ENCODE assay signal across 16 cellular contexts in genomic region chr20:13173201-13173600, GRCh38. TPM values are rescaled to one million over a fixed set of nuclear protein-coding genes. Genes with fewer than 3 reads are reported as not detected.
DNase-seq lines count a peak whose midpoint lies in the region; FAIRE-seq and TF ChIP-seq lines count a peak whose summit lies in the region.
"Had no signal": no experiment of that assay in that cellular context is flagged by ENCODE, and none has a peak within 500 bp of the region (broad histone marks: within the 10 kb centered on the region; RNA-seq: fewer than 3 reads in every experiment).

No MANE protein-coding gene starts in this region.

- no peak overlapping the region for H3K23ac ChIP-seq in trophoblast cell (ENCODE audit: low read length)

- no peak overlapping the region for H3K18ac ChIP-seq in trophoblast cell (ENCODE audit: low read length)

- peaks cover 0 to 3% of the 10 kb centered on the region in 2 experiments for H3K4me1 ChIP-seq in trophoblast cell (ENCODE audit: control insufficient read depth in 1 of 2, insufficient read depth in 2 of 2, low read length in 2 of 2)

- H3K4ac ChIP-seq in trophoblast cell (ENCODE audit: low read depth, low read length): no peak overlapping the region

- no peak overlapping the region for H2AK5ac ChIP-seq in trophoblast cell (ENCODE audit: low read length)

- no peak overlapping the region for H3K4me2 ChIP-seq in trophoblast cell (ENCODE audit: low read length)
- H3K4me2 ChIP-seq: GM23338 had no signal

- H4K91ac ChIP-seq in trophoblast cell (ENCODE audit: low read depth, low read length): no peak overlapping the region

- H3K27ac ChIP-seq in trophoblast cell (ENCODE audit: low read depth, low read length): no peak overlapping the region
- H3K27ac ChIP-seq: 22Rv1 had no signal

- H3K14ac ChIP-seq in trophoblast cell (ENCODE audit: low read length): no peak overlapping the region

- H2BK5ac ChIP-seq in trophoblast cell (ENCODE audit: low read depth, low read length, poor library complexity): no peak overlapping the region

- peak; percentile 72 for FAIRE-seq in bronchial epithelial cell (lab: Jason Lieb, UNC)
- FAIRE-seq: GM12878, GM18507 had no signal

- no peak overlapping the region for H4K8ac ChIP-seq in trophoblast cell (ENCODE audit: low read depth, low read length)

- no peaks in the 10 kb centered on the region for H3K79me1 ChIP-seq in trophoblast cell (ENCODE audit: low read length)

- no peak overlapping the region for H3K9ac ChIP-seq in trophoblast cell (ENCODE audit: low read length)

- no peak overlapping the region for H2BK120ac ChIP-seq in trophoblast cell (ENCODE audit: insufficient read depth, low read length, poor library complexity)

- no peak overlapping the region for H2AFZ ChIP-seq in trophoblast cell (ENCODE audit: insufficient read depth, low read length, poor library complexity)
- H2AFZ ChIP-seq: GM23338 had no signal

- no peaks in the 10 kb centered on the region for H3K79me2 ChIP-seq in trophoblast cell (ENCODE audit: control insufficient read depth, insufficient read depth, low read length, poor library complexity)

- H3K9me3 ChIP-seq in trophoblast cell (ENCODE audit: insufficient read depth, low read depth, low read length): no peaks in the 10 kb centered on the region

- H3K4me3 ChIP-seq in bronchial epithelial cell (ENCODE audit: low read depth, low read length) (no peak overlapping the region), trophoblast cell (ENCODE audit: low read depth, low read length) (no peak overlapping the region)
- H3K4me3 ChIP-seq: GM12878, GM23338 had no signal

- H3K36me3 ChIP-seq in bronchial epithelial cell (ENCODE audit: control insufficient read depth, insufficient read depth, low read length) (no peaks in the 10 kb centered on the region), trophoblast cell (ENCODE audit: control insufficient read depth in 1 of 2, insufficient read depth in 2 of 2, low read length in 2 of 2) (no peaks in the 10 kb centered on the region)

- H4K12ac ChIP-seq in trophoblast cell (ENCODE audit: low read depth, low read length): no peak overlapping the region

- no peaks in the 10 kb centered on the region for H3K27me3 ChIP-seq in bronchial epithelial cell (ENCODE audit: control insufficient read depth, insufficient read depth, low read length)
- H3K27me3 ChIP-seq in trophoblast cell (ENCODE audit: insufficient read depth, low read length): no peaks in the 10 kb centered on the region

- DNase-seq in DMS53 (lab: John Stamatoyannopoulos, UW): peak; percentile 20
- DNase-seq in DMS53 treated with DMSO at 0.1 percent for 48 hours (lab: John Stamatoyannopoulos, UW; ENCODE audit: unreplicated experiment): no peak
- DNase-seq in HT-29 (ENCODE audit: low spot score): peak; percentile 42
- peak; percentile 65 for DNase-seq in bronchial epithelial cell (ENCODE audit: low read depth)
- DNase-seq in trophoblast cell: peak; percentile 84 to 97
- DNase-seq in DMS79 (lab: John Stamatoyannopoulos, UW): no peak
- no peak for DNase-seq in DMS153 treated with DMSO at 0.1 percent for 48 hours (lab: John Stamatoyannopoulos, UW; ENCODE audit: unreplicated experiment)
- no peak for DNase-seq in NCI-H187 treated with DMSO at 0.1 percent for 48 hours (lab: John Stamatoyannopoulos, UW)
- DNase-seq: DMS153, H7 had no signal

- TF ChIP-seq CTCF in bronchial epithelial cell (IDR thresholded peaks at IDR 0.05; ENCODE audit: insufficient read depth, low read length, severe bottlenecking): no peak

- no CpG with 5 or more reads among the region's 2 CpGs for WGBS in trophoblast cell (ENCODE audit: extremely low coverage, insufficient coverage, insufficient read length)

- no peak overlapping the region for H2BK12ac ChIP-seq in trophoblast cell (ENCODE audit: low read length)

RNA-seq across cellular contexts. Expression of gene ISM1, which starts 47.9 kb away (rescaled TPM):
- total RNA-seq in HT-29 (2014; rRNA removed; shearing (Covaris generic)): not detected in 2 replicates
- not detected in 2 replicates for total RNA-seq in bronchial epithelial cell
- 1.2 and 1.4 TPM in 2 replicates for polyA plus RNA-seq in trophoblast cell (2013)
- total RNA-seq: G401, GM12878, H7 had no signal
- polyA plus RNA-seq: CD14-positive monocyte had no signal

Comparison
In these comparisons a context has a peak if more than half of its experiments do, and no peak if none do; other contexts are left out.
1. DNase-seq: peak in DMS53 (single experiment), HT-29 (single experiment), bronchial epithelial cell (single experiment) and trophoblast cell (2 of 2); none in DMS53 treated with DMSO at 0.1 percent for 48 hours (single experiment), DMS79 (single experiment), DMS153 treated with DMSO at 0.1 percent for 48 hours (single experiment) and NCI-H187 treated with DMSO at 0.1 percent for 48 hours (single experiment).